Comparison of ENCODE assay signal across 1 cellular context in the genomic region with DNA sequence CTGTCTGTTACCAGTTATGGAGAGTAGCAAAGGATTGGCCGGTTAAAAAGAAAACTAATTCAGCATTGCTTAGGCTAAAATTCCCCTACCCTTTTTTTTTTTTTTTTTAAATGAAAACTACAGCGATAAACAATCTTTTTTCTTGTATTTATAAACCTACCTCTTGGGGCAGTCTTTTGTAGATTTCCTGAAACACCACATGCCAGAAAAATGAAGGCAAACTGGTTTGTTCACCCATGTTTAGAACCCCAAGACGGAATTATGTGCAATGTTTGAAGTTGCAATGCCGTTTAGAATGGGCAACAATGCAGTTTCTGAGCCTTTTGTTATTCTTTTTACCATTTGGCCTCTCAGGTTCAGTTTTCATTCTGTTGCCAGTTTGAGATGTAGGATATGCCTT.
TF ChIP-seq lines count a peak whose summit lies in the region.

No MANE protein-coding gene starts in this region.

TF ChIP-seq in GM23338, 12 proteins besides CTCF, POLR2A, EP300 and RAD21 (continued from another document):
- TF ChIP-seq, protein P1, sequence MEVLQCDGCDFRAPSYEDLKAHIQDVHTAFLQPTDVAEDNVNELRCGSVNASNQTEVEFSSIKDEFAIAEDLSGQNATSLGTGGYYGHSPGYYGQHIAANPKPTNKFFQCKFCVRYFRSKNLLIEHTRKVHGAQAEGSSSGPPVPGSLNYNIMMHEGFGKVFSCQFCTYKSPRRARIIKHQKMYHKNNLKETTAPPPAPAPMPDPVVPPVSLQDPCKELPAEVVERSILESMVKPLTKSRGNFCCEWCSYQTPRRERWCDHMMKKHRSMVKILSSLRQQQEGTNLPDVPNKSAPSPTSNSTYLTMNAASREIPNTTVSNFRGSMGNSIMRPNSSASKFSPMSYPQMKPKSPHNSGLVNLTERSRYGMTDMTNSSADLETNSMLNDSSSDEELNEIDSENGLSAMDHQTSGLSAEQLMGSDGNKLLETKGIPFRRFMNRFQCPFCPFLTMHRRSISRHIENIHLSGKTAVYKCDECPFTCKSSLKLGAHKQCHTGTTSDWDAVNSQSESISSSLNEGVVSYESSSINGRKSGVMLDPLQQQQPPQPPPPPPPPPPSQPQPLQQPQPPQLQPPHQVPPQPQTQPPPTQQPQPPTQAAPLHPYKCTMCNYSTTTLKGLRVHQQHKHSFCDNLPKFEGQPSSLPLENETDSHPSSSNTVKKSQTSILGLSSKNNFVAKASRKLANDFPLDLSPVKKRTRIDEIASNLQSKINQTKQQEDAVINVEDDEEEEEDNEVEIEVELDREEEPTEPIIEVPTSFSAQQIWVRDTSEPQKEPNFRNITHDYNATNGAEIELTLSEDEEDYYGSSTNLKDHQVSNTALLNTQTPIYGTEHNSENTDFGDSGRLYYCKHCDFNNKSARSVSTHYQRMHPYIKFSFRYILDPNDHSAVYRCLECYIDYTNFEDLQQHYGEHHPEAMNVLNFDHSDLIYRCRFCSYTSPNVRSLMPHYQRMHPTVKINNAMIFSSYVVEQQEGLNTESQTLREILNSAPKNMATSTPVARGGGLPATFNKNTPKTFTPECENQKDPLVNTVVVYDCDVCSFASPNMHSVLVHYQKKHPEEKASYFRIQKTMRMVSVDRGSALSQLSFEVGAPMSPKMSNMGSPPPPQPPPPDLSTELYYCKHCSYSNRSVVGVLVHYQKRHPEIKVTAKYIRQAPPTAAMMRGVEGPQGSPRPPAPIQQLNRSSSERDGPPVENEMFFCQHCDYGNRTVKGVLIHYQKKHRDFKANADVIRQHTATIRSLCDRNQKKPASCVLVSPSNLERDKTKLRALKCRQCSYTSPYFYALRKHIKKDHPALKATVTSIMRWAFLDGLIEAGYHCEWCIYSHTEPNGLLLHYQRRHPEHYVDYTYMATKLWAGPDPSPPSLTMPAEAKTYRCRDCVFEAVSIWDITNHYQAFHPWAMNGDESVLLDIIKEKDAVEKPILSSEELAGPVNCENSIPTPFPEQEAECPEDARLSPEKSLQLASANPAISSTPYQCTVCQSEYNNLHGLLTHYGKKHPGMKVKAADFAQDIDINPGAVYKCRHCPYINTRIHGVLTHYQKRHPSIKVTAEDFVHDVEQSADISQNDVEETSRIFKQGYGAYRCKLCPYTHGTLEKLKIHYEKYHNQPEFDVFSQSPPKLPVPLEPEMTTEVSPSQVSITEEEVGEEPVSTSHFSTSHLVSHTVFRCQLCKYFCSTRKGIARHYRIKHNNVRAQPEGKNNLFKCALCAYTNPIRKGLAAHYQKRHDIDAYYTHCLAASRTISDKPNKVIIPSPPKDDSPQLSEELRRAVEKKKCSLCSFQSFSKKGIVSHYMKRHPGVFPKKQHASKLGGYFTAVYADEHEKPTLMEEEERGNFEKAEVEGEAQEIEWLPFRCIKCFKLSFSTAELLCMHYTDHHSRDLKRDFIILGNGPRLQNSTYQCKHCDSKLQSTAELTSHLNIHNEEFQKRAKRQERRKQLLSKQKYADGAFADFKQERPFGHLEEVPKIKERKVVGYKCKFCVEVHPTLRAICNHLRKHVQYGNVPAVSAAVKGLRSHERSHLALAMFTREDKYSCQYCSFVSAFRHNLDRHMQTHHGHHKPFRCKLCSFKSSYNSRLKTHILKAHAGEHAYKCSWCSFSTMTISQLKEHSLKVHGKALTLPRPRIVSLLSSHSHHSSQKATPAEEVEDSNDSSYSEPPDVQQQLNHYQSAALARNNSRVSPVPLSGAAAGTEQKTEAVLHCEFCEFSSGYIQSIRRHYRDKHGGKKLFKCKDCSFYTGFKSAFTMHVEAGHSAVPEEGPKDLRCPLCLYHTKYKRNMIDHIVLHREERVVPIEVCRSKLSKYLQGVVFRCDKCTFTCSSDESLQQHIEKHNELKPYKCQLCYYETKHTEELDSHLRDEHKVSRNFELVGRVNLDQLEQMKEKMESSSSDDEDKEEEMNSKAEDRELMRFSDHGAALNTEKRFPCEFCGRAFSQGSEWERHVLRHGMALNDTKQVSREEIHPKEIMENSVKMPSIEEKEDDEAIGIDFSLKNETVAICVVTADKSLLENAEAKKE (CRISPR knock-in tag; IDR thresholded peaks at IDR 0.05) = no peak
- TF ChIP-seq, protein P2, sequence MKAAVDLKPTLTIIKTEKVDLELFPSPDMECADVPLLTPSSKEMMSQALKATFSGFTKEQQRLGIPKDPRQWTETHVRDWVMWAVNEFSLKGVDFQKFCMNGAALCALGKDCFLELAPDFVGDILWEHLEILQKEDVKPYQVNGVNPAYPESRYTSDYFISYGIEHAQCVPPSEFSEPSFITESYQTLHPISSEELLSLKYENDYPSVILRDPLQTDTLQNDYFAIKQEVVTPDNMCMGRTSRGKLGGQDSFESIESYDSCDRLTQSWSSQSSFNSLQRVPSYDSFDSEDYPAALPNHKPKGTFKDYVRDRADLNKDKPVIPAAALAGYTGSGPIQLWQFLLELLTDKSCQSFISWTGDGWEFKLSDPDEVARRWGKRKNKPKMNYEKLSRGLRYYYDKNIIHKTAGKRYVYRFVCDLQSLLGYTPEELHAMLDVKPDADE (IDR thresholded peaks at IDR 0.05) = no peak
- TF ChIP-seq, protein P3, sequence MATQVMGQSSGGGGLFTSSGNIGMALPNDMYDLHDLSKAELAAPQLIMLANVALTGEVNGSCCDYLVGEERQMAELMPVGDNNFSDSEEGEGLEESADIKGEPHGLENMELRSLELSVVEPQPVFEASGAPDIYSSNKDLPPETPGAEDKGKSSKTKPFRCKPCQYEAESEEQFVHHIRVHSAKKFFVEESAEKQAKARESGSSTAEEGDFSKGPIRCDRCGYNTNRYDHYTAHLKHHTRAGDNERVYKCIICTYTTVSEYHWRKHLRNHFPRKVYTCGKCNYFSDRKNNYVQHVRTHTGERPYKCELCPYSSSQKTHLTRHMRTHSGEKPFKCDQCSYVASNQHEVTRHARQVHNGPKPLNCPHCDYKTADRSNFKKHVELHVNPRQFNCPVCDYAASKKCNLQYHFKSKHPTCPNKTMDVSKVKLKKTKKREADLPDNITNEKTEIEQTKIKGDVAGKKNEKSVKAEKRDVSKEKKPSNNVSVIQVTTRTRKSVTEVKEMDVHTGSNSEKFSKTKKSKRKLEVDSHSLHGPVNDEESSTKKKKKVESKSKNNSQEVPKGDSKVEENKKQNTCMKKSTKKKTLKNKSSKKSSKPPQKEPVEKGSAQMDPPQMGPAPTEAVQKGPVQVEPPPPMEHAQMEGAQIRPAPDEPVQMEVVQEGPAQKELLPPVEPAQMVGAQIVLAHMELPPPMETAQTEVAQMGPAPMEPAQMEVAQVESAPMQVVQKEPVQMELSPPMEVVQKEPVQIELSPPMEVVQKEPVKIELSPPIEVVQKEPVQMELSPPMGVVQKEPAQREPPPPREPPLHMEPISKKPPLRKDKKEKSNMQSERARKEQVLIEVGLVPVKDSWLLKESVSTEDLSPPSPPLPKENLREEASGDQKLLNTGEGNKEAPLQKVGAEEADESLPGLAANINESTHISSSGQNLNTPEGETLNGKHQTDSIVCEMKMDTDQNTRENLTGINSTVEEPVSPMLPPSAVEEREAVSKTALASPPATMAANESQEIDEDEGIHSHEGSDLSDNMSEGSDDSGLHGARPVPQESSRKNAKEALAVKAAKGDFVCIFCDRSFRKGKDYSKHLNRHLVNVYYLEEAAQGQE (IDR thresholded peaks at IDR 0.05; ENCODE audit: unreplicated experiment) = no peak
- no peak for TF ChIP-seq ZNF331 (CRISPR knock-in tag; IDR thresholded peaks at IDR 0.05; ENCODE audit: low read depth)
- no peak for TF ChIP-seq POLR2AphosphoS5 (IDR thresholded peaks at IDR 0.05; ENCODE audit: low read depth)
- TF ChIP-seq EZH2 (IDR thresholded peaks at IDR 0.05; ENCODE audit: low read depth, unreplicated experiment) = no peak
